In the genomic region with DNA sequence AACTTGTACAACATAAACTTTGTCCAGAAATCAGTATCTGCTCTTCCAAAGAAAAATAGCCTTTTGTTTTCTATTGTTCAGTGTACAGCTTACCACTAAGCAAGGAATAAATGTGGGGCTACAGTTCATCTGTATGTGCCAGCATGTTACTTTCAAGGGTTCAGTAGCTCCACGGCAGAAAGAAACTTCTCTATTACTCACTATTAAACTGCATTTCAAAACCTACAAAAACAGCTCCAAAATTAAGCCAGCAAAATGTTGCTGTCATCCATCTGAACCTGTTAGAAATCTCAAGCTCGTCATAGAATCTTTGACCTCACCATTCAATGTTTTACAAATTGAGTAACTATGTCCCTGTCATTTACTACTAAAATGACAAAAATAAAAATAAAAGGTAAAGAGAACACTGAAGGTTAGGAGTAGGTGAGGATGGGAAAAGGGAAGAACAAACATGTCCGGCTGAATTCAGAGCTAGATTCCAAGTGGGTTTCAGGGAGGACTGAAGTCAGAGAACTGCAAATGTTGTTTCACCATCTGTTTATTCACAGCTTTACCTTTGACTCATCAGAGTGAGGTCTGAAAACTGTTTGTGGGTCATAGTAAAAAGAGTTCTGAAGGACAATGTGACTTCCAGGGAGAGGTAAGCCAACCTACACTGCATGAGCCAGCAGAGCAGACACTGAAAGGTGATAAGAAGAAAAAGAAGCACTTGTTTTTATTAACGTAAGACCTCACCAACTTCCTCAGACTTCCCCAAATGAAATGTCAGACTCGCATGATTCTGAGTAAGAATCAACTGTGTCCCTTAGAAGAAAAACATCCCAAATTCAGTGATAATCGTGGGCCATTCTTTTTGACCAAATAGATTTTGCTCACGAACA, we compare ENCODE assay signal across 1 cellular context.
TF ChIP-seq lines count a peak whose summit lies in the region.

No MANE protein-coding gene starts in this region.

TF ChIP-seq in liver, 16 proteins besides CTCF, POLR2A, EP300 and RAD21 (continued from another document):
- TF ChIP-seq YY1 (IDR thresholded peaks at IDR 0.05) (peak; percentile 78), HNF4A (conservative IDR thresholded peaks at IDR 0.05) (peak; percentile 87 to 94), RXRA (IDR thresholded peaks at IDR 0.05) (peak; percentile 74 to 90)
TF ChIP-seq in liver: peak in this region for 16.
